In the genomic region with DNA sequence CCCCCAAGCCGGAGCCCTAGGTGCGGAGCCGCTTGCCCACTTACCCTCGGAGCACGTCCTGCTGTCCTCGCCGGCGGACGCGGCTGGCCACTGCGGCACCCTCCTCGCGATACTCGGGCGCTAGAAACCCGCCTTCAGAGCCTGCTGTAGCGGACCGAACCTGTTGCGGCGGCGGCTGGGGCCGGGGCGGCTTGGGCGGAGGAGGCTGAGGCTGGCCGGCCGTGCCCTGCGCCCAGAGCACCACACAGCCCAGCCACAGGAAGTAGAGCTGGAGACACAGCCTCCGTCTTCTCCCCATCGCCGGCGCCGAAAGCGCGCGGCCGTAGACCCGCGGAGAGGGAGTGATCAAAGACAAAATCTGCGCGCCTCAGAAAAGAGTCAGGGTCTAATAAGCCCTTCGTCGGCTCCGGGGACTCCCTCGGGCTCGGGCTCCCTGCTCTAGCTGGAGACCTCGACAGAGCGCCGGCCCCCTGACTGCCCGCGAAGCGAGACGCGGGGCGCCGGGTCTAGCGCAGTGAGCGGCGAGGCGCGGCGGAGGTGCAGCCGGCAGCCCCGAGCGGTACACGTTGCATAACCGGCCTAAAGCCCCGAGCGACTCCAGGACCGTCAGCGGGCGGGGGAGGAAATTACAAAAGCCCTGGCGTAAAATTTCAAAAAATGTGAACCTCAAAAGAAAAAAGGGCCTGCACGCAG, we compare ENCODE assay signal across 1 cellular context.
TF ChIP-seq lines count a peak whose summit lies in the region.

No MANE protein-coding gene starts in this region.

TF ChIP-seq in GM12878, 131 proteins besides CTCF, POLR2A, EP300 and RAD21 (continued from another document):
- TF ChIP-seq, protein P1, sequence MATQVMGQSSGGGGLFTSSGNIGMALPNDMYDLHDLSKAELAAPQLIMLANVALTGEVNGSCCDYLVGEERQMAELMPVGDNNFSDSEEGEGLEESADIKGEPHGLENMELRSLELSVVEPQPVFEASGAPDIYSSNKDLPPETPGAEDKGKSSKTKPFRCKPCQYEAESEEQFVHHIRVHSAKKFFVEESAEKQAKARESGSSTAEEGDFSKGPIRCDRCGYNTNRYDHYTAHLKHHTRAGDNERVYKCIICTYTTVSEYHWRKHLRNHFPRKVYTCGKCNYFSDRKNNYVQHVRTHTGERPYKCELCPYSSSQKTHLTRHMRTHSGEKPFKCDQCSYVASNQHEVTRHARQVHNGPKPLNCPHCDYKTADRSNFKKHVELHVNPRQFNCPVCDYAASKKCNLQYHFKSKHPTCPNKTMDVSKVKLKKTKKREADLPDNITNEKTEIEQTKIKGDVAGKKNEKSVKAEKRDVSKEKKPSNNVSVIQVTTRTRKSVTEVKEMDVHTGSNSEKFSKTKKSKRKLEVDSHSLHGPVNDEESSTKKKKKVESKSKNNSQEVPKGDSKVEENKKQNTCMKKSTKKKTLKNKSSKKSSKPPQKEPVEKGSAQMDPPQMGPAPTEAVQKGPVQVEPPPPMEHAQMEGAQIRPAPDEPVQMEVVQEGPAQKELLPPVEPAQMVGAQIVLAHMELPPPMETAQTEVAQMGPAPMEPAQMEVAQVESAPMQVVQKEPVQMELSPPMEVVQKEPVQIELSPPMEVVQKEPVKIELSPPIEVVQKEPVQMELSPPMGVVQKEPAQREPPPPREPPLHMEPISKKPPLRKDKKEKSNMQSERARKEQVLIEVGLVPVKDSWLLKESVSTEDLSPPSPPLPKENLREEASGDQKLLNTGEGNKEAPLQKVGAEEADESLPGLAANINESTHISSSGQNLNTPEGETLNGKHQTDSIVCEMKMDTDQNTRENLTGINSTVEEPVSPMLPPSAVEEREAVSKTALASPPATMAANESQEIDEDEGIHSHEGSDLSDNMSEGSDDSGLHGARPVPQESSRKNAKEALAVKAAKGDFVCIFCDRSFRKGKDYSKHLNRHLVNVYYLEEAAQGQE (IDR thresholded peaks at IDR 0.05; ENCODE audit: low read depth, low read length): no peak
